Comparison of ENCODE assay signal across 8 cellular contexts in genomic region chr14:81221579-81222102, GRCh38. TPM values are rescaled to one million over a fixed set of nuclear protein-coding genes. Genes with fewer than 3 reads are reported as not detected.
DNase-seq lines count a peak whose midpoint lies in the region; ATAC-seq and TF ChIP-seq lines count a peak whose summit lies in the region.

No MANE protein-coding gene starts in this region.

- H3K4me1 ChIP-seq in adrenal gland (replicated peaks in 1 of 2): peaks cover 4 to 33% of the 10 kb centered on the region in 2 donors
- peaks cover 0 to 36% of the 10 kb centered on the region in 2 donors for H3K4me1 ChIP-seq in left lung
- H3K4me1 ChIP-seq in thyroid gland: peaks cover 19 to 28% of the 10 kb centered on the region in 2 donors

- intact Hi-C loops in adrenal gland (cut with DNase I): no loop called here
- intact Hi-C loops in left lung (cut with DNase I): no loop called here
- intact Hi-C loops in thyroid gland (cut with DNase I): no loop called here

- DNase-seq in AG04450 (ENCODE audit: low read depth, low spot score) (no peak), HK-2 (ENCODE audit: unreplicated experiment) (peak; percentile 33), adrenal gland (peak; percentile 37 to 73 (median 43)), left lung (no peak), thyroid gland (no peak)
- no peak for DNase-seq in activated CD4-positive, CD25-positive, alpha-beta regulatory T cell (lab: John Stamatoyannopoulos, UW)

- H3K4me3 ChIP-seq in AG04450 (ENCODE audit: low read depth, low read length): peak overlapping the region; percentile 89
- H3K4me3 ChIP-seq in adrenal gland: peak overlapping the region in 3 of 4 donors; percentile 1 to 80 (median 48)
- peak overlapping the region; percentile 47 to 64 for H3K4me3 ChIP-seq in left lung
- peak overlapping the region in 2 of 3 donors; percentile 50 to 61 for H3K4me3 ChIP-seq in thyroid gland (replicated peaks in 1 of 3)

- TF ChIP-seq CTCF in AG04450 (IDR thresholded peaks at IDR 0.05; ENCODE audit: low read depth, low read length): no peak
- peak in 1 of 6 experiments; percentile 8 for TF ChIP-seq CTCF in adrenal gland (IDR thresholded peaks at IDR 0.05)
- TF ChIP-seq CTCF in left lung (IDR thresholded peaks at IDR 0.05): no peak
- TF ChIP-seq CTCF in thyroid gland (IDR thresholded peaks at IDR 0.05): no peak

- ATAC-seq in left lung (no peak), GM18502 (IDR thresholded peaks at IDR 0.05; ENCODE audit: poor library complexity, unreplicated experiment) (no peak), HG02981 (IDR thresholded peaks at IDR 0.05; ENCODE audit: unreplicated experiment) (no peak)

- TF ChIP-seq POLR2A in adrenal gland (IDR thresholded peaks at IDR 0.05): no peak
- peak in 1 of 2 donors; percentile 50 for TF ChIP-seq POLR2A in thyroid gland (IDR thresholded peaks at IDR 0.05)

- CTCF ChIA-PET in AG04450 (lab: Charles Lee): interaction anchor here (0.6 to 1.2 kb wide), 2 partner anchors 44 to 51 kb away, joined by 3 to 5 read pairs; no protein-coding TSS in a partner anchor

- POLR2A ChIA-PET in AG04450 (lab: Yijun Ruan, JAX): interaction anchor here (1.2 to 1.8 kb wide), 8 partner anchors 21 to 312 kb away, joined by 3 to 15 read pairs (median 6); partner anchors contain the start of gene SEL1L

- H3K9me3 ChIP-seq in AG04450 (ENCODE audit: control insufficient read depth, insufficient read depth, low read length) (no peaks in the 10 kb centered on the region), adrenal gland (replicated peaks in 1 of 3) (no peaks in the 10 kb centered on the region), left lung (no peaks in the 10 kb centered on the region), thyroid gland (no peaks in the 10 kb centered on the region)

- WGBS in adrenal gland, 4 donors: 12 to 23% (median 13%) methylated on average over 16 of the region's 16 CpGs
- WGBS in thyroid gland, 2 donors: 30 to 40% methylated on average over 16 of the region's 16 CpGs

- no peaks in the 10 kb centered on the region for H3K36me3 ChIP-seq in adrenal gland (replicated peaks in 1 of 2)
- no peaks in the 10 kb centered on the region for H3K36me3 ChIP-seq in left lung
- H3K36me3 ChIP-seq in thyroid gland: no peaks in the 10 kb centered on the region

- H3K27me3 ChIP-seq in AG04450 (ENCODE audit: control insufficient read depth, insufficient read depth, low read length) (no peaks in the 10 kb centered on the region), adrenal gland (no peaks in the 10 kb centered on the region), left lung (no peaks in the 10 kb centered on the region), thyroid gland (no peaks in the 10 kb centered on the region)

- H3K27ac ChIP-seq in AG04450 (ENCODE audit: low read depth, low read length) (peak overlapping the region; percentile 100), adrenal gland (peak overlapping the region; percentile 93 to 99 (median 97)), left lung (peak overlapping the region; percentile 100), thyroid gland (peak overlapping the region; percentile 96 to 99 (median 99))

RNA-seq across cellular contexts. Expression of gene GTF2A1, which starts 0.9 kb away (rescaled TPM):
- 22.9 and 24.5 TPM in 2 replicates for polyA plus RNA-seq in AG04450 (2011; rRNA removed)
- polyA minus RNA-seq in AG04450 (2011; rRNA and poly(A)+ RNA removed): 50.0 and 52.5 TPM in 2 replicates
- total RNA-seq in adrenal gland: 10 to 100 TPM; 18.9 to 51.4 (median 29.4) TPM
- 10 to 100 TPM in 1 of 3 donors, 1 to 10 TPM in 2; 4.3 to 41.2 (median 5.1) TPM for polyA plus RNA-seq in adrenal gland
- total RNA-seq in left lung: 10 to 100 TPM; 26.0 to 28.8 TPM
- 10 to 100 TPM; 31.4 to 51.7 (median 39.7) TPM for total RNA-seq in thyroid gland

Comparison
In these comparisons a context has a peak if more than half of its experiments do, and no peak if none do; other contexts are left out.
1. DNase-seq: peak in HK-2 (single experiment) and adrenal gland (7 of 7); none in AG04450 (single experiment), left lung (0 of 2), thyroid gland (0 of 2) and activated CD4-positive, CD25-positive, alpha-beta regulatory T cell (0 of 4).
2. Peak in every context shown above with its lines, with median percentiles within 50 percentile points of each other: H3K27ac ChIP-seq and H3K4me3 ChIP-seq.